ENCODE assay signal across 1 cellular context in the genomic region with DNA sequence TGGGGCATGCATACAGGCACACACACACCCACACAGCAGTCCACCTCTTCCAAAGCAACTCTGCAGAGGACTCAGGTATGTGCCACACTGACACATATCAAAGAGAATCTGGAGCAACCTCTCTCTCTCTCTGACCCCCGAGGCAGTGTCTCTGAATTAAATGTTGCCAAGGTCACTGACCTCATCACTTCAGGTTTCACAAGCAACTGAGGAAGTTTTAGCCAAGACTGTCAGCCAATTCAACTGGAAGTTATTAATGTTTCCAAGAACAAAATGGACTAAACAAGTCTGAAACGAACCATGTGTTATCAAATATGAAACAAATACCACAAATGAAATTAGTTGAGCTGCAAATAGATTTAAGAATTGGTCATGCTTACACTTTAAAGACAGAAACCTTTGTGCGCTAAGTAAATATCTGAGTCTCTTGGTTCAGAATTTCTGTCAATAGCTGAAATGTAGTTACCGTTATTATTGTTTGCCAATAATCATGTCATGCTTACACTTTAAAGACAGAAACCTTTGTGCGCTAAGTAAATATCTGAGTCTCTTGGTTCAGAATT.
A peak's percentile ranks its signal among the peaks of the same experiment; 100 is the strongest.
TF ChIP-seq lines count a peak whose summit lies in the region.

No MANE protein-coding gene starts in this region.

TF ChIP-seq in HepG2, 621 proteins besides CTCF, POLR2A, EP300 and RAD21 (continued from another document and continues in another):
- TF ChIP-seq, protein P1, sequence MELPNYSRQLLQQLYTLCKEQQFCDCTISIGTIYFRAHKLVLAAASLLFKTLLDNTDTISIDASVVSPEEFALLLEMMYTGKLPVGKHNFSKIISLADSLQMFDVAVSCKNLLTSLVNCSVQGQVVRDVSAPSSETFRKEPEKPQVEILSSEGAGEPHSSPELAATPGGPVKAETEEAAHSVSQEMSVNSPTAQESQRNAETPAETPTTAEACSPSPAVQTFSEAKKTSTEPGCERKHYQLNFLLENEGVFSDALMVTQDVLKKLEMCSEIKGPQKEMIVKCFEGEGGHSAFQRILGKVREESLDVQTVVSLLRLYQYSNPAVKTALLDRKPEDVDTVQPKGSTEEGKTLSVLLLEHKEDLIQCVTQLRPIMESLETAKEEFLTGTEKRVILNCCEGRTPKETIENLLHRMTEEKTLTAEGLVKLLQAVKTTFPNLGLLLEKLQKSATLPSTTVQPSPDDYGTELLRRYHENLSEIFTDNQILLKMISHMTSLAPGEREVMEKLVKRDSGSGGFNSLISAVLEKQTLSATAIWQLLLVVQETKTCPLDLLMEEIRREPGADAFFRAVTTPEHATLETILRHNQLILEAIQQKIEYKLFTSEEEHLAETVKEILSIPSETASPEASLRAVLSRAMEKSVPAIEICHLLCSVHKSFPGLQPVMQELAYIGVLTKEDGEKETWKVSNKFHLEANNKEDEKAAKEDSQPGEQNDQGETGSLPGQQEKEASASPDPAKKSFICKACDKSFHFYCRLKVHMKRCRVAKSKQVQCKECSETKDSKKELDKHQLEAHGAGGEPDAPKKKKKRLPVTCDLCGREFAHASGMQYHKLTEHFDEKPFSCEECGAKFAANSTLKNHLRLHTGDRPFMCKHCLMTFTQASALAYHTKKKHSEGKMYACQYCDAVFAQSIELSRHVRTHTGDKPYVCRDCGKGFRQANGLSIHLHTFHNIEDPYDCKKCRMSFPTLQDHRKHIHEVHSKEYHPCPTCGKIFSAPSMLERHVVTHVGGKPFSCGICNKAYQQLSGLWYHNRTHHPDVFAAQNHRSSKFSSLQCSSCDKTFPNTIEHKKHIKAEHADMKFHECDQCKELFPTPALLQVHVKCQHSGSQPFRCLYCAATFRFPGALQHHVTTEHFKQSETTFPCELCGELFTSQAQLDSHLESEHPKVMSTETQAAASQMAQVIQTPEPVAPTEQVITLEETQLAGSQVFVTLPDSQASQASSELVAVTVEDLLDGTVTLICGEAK (IDR thresholded peaks at IDR 0.05) = no peak
- TF ChIP-seq, protein P1 (CRISPR knock-in tag; IDR thresholded peaks at IDR 0.05) = no peak
- TF ChIP-seq, protein P2, sequence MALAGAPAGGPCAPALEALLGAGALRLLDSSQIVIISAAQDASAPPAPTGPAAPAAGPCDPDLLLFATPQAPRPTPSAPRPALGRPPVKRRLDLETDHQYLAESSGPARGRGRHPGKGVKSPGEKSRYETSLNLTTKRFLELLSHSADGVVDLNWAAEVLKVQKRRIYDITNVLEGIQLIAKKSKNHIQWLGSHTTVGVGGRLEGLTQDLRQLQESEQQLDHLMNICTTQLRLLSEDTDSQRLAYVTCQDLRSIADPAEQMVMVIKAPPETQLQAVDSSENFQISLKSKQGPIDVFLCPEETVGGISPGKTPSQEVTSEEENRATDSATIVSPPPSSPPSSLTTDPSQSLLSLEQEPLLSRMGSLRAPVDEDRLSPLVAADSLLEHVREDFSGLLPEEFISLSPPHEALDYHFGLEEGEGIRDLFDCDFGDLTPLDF (CRISPR knock-in tag; IDR thresholded peaks at IDR 0.05) = no peak
- peak; percentile 85 for TF ChIP-seq TEAD3 (CRISPR knock-in tag; optimal IDR thresholded peaks at IDR 0.05; ENCODE audit: borderline replicate concordance)
- TF ChIP-seq KDM1A (CRISPR knock-in tag; IDR thresholded peaks at IDR 0.05) = no peak
- TF ChIP-seq, protein P3, sequence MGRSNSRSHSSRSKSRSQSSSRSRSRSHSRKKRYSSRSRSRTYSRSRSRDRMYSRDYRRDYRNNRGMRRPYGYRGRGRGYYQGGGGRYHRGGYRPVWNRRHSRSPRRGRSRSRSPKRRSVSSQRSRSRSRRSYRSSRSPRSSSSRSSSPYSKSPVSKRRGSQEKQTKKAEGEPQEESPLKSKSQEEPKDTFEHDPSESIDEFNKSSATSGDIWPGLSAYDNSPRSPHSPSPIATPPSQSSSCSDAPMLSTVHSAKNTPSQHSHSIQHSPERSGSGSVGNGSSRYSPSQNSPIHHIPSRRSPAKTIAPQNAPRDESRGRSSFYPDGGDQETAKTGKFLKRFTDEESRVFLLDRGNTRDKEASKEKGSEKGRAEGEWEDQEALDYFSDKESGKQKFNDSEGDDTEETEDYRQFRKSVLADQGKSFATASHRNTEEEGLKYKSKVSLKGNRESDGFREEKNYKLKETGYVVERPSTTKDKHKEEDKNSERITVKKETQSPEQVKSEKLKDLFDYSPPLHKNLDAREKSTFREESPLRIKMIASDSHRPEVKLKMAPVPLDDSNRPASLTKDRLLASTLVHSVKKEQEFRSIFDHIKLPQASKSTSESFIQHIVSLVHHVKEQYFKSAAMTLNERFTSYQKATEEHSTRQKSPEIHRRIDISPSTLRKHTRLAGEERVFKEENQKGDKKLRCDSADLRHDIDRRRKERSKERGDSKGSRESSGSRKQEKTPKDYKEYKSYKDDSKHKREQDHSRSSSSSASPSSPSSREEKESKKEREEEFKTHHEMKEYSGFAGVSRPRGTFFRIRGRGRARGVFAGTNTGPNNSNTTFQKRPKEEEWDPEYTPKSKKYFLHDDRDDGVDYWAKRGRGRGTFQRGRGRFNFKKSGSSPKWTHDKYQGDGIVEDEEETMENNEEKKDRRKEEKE (IDR thresholded peaks at IDR 0.05) = no peak
- TF ChIP-seq, protein P4, sequence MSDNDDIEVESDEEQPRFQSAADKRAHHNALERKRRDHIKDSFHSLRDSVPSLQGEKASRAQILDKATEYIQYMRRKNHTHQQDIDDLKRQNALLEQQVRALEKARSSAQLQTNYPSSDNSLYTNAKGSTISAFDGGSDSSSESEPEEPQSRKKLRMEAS (IDR thresholded peaks at IDR 0.05) = 0 out of 2 replicates have a peak, but pooled peaks have one; percentile 24
- TF ChIP-seq, protein P5, sequence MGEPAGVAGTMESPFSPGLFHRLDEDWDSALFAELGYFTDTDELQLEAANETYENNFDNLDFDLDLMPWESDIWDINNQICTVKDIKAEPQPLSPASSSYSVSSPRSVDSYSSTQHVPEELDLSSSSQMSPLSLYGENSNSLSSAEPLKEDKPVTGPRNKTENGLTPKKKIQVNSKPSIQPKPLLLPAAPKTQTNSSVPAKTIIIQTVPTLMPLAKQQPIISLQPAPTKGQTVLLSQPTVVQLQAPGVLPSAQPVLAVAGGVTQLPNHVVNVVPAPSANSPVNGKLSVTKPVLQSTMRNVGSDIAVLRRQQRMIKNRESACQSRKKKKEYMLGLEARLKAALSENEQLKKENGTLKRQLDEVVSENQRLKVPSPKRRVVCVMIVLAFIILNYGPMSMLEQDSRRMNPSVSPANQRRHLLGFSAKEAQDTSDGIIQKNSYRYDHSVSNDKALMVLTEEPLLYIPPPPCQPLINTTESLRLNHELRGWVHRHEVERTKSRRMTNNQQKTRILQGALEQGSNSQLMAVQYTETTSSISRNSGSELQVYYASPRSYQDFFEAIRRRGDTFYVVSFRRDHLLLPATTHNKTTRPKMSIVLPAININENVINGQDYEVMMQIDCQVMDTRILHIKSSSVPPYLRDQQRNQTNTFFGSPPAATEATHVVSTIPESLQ (CRISPR knock-in tag; conservative IDR thresholded peaks at IDR 0.05) = no peak
- no peak for TF ChIP-seq MTF1 (CRISPR knock-in tag; IDR thresholded peaks at IDR 0.05)
- TF ChIP-seq HMG20B (CRISPR knock-in tag; conservative IDR thresholded peaks at IDR 0.05) = peak; percentile 58; the same call in 1 of the 2 replicates
- TF ChIP-seq ZNF235 (CRISPR knock-in tag; IDR thresholded peaks at IDR 0.05; ENCODE audit: borderline replicate concordance) = no peak
- TF ChIP-seq, protein P6, sequence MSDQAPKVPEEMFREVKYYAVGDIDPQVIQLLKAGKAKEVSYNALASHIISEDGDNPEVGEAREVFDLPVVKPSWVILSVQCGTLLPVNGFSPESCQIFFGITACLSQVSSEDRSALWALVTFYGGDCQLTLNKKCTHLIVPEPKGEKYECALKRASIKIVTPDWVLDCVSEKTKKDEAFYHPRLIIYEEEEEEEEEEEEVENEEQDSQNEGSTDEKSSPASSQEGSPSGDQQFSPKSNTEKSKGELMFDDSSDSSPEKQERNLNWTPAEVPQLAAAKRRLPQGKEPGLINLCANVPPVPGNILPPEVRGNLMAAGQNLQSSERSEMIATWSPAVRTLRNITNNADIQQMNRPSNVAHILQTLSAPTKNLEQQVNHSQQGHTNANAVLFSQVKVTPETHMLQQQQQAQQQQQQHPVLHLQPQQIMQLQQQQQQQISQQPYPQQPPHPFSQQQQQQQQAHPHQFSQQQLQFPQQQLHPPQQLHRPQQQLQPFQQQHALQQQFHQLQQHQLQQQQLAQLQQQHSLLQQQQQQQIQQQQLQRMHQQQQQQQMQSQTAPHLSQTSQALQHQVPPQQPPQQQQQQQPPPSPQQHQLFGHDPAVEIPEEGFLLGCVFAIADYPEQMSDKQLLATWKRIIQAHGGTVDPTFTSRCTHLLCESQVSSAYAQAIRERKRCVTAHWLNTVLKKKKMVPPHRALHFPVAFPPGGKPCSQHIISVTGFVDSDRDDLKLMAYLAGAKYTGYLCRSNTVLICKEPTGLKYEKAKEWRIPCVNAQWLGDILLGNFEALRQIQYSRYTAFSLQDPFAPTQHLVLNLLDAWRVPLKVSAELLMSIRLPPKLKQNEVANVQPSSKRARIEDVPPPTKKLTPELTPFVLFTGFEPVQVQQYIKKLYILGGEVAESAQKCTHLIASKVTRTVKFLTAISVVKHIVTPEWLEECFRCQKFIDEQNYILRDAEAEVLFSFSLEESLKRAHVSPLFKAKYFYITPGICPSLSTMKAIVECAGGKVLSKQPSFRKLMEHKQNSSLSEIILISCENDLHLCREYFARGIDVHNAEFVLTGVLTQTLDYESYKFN (CRISPR knock-in tag; conservative IDR thresholded peaks at IDR 0.05) = peak; percentile 85
- TF ChIP-seq TOPORS (CRISPR knock-in tag; IDR thresholded peaks at IDR 0.05) = no peak
- TF ChIP-seq ZNF232 (CRISPR knock-in tag; IDR thresholded peaks at IDR 0.05; ENCODE audit: borderline replicate concordance) = no peak
- TF ChIP-seq, protein P7, sequence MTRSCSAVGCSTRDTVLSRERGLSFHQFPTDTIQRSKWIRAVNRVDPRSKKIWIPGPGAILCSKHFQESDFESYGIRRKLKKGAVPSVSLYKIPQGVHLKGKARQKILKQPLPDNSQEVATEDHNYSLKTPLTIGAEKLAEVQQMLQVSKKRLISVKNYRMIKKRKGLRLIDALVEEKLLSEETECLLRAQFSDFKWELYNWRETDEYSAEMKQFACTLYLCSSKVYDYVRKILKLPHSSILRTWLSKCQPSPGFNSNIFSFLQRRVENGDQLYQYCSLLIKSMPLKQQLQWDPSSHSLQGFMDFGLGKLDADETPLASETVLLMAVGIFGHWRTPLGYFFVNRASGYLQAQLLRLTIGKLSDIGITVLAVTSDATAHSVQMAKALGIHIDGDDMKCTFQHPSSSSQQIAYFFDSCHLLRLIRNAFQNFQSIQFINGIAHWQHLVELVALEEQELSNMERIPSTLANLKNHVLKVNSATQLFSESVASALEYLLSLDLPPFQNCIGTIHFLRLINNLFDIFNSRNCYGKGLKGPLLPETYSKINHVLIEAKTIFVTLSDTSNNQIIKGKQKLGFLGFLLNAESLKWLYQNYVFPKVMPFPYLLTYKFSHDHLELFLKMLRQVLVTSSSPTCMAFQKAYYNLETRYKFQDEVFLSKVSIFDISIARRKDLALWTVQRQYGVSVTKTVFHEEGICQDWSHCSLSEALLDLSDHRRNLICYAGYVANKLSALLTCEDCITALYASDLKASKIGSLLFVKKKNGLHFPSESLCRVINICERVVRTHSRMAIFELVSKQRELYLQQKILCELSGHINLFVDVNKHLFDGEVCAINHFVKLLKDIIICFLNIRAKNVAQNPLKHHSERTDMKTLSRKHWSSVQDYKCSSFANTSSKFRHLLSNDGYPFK (CRISPR knock-in tag; IDR thresholded peaks at IDR 0.05; ENCODE audit: borderline replicate concordance) = no peak
- peak; percentile 47; the same call in 1 of the 2 replicates for TF ChIP-seq FOXK2 (IDR thresholded peaks at IDR 0.05)
- no peak for TF ChIP-seq BORCS8-MEF2B (CRISPR knock-in tag; IDR thresholded peaks at IDR 0.05)
- no peak for TF ChIP-seq GABPA (IDR thresholded peaks at IDR 0.05; ENCODE audit: low read depth, low read length)
- no peak for TF ChIP-seq GABPA (CRISPR knock-in tag; IDR thresholded peaks at IDR 0.05; ENCODE audit: low read depth)
- TF ChIP-seq MAFF (IDR thresholded peaks at IDR 0.05; ENCODE audit: low read depth, low read length) = no peak
- 0 out of 2 replicates have a peak, but pooled peaks have one; percentile 36 for TF ChIP-seq ZBTB7B (CRISPR knock-in tag; IDR thresholded peaks at IDR 0.05)
- no peak for TF ChIP-seq PITX1 (CRISPR knock-in tag; IDR thresholded peaks at IDR 0.05)
- TF ChIP-seq POLR2AphosphoS2 (IDR thresholded peaks at IDR 0.05; ENCODE audit: low read depth, low read length) = no peak
- TF ChIP-seq MATR3 (CRISPR knock-in tag; IDR thresholded peaks at IDR 0.05) = no peak
- TF ChIP-seq, protein P8, sequence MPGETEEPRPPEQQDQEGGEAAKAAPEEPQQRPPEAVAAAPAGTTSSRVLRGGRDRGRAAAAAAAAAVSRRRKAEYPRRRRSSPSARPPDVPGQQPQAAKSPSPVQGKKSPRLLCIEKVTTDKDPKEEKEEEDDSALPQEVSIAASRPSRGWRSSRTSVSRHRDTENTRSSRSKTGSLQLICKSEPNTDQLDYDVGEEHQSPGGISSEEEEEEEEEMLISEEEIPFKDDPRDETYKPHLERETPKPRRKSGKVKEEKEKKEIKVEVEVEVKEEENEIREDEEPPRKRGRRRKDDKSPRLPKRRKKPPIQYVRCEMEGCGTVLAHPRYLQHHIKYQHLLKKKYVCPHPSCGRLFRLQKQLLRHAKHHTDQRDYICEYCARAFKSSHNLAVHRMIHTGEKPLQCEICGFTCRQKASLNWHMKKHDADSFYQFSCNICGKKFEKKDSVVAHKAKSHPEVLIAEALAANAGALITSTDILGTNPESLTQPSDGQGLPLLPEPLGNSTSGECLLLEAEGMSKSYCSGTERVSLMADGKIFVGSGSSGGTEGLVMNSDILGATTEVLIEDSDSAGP (CRISPR knock-in tag; IDR thresholded peaks at IDR 0.05; ENCODE audit: borderline replicate concordance) = no peak
